Comparison of ENCODE assay signal across 8 cellular contexts in genomic region chr22:50244420-50245213, GRCh38. TPM values are rescaled to one million over a fixed set of nuclear protein-coding genes. Genes with fewer than 3 reads are reported as not detected.
A peak's percentile ranks its signal among the peaks of the same experiment; 100 is the strongest.
DNase-seq lines count a peak whose midpoint lies in the region; ATAC-seq and TF ChIP-seq lines count a peak whose summit lies in the region.

A gene with protein sequence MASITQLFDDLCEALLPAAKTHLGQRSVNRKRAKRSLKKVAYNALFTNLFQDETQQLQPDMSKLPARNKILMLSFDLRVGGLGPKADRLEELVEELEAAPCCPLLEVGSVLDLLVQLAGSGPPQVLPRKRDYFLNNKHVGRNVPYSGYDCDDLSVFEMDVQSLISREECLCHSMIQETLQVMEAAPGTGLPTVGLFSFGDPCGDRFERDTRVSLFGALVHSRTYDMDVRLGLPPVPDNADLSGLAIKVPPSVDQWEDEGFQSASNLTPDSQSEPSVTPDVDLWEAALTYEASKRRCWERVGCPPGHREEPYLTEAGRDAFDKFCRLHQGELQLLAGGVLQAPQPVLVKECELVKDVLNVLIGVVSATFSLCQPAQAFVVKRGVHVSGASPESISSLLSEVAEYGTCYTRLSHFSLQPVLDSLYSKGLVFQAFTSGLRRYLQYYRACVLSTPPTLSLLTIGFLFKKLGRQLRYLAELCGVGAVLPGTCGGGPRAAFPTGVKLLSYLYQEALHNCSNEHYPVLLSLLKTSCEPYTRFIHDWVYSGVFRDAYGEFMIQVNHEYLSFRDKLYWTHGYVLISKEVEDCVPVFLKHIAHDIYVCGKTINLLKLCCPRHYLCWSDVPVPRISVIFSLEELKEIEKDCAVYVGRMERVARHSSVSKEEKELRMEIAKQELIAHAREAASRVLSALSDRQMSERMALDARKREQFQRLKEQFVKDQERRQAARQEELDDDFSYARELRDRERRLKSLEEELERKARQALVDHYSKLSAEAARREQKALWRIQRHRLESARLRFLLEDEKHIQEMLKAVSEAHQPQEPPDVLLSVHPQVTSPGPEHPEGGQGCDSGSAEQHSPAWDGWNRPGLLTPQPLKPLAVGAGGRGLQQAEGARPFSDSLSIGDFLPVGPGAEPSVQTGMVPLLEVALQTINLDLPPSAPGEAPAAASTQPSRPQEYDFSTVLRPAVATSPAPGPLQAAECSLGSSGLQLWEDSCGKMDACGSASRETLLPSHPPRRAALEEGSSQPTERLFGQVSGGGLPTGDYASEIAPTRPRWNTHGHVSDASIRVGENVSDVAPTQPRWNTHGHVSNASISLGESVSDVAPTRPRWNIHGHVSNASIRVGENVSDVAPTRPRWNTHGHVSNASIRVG (N-terminal part only) (minus strand): TSS chr22:50245023. CDS start chr22:50244459, 564 bp downstream.

- intact Hi-C loops in Panc1 (cut with micrococcal nuclease; ENCODE audit: unreplicated experiment), result no loop called here

- H3K36me3 Mint-ChIP-seq in activated T-cell treated with anti-CD3 and anti-CD28 coated beads, Interleukin-2, amount 50 U/mL, for 4 hours (ENCODE audit: insufficient read depth), result peaks cover 6% of the 10 kb centered on the region

- BruUV-seq in Panc1 (replicated peaks; lab: Mats Ljungman, UMichigan), result no TSS peak

- peaks cover 4% of the 10 kb centered on the region; the same call in 1 of the 2 replicates for H3K4me1 ChIP-seq in Panc1 (ENCODE audit: control insufficient read depth, insufficient read depth, low read length)

- no peaks in the 10 kb centered on the region for H3K9me3 Mint-ChIP-seq in activated T-cell treated with anti-CD3 and anti-CD28 coated beads, Interleukin-2, amount 50 U/mL, for 4 hours

- in situ Hi-C loops in Panc1 (cut with HindIII; ENCODE audit: low pct_unique_long_range_greater_than_20kb, low sequenced_read_pairs), result no loop called here

- ATAC-seq in GM21515 (IDR thresholded peaks at IDR 0.05; ENCODE audit: unreplicated experiment) (peak; percentile 64), Panc1 (peak; percentile 87), esophagus mucosa (peak; percentile 88)
- peak; percentile 89 to 90 for ATAC-seq in activated T-cell treated with anti-CD3 and anti-CD28 coated beads, Interleukin-2, amount 50 U/mL, for 4 hours

- no peaks in the 10 kb centered on the region for H3K9me3 ChIP-seq in Panc1 (ENCODE audit: control insufficient read depth, insufficient read depth, low read depth, low read length)

- H3K27ac ChIP-seq in Panc1 (ENCODE audit: low read length), result peak within 1 kb of the TSS; percentile 84

- DNase-seq in D341Med (ENCODE audit: low spot score) (peak; percentile 95), HuH-7.5 (ENCODE audit: low spot score) (peak; percentile 95), Panc1 (ENCODE audit: low read depth, low spot score) (no peak), myocyte (ENCODE audit: low read depth) (peak; percentile 93)
- peak; percentile 89 for DNase-seq in activated T-cell treated with anti-CD3 and anti-CD28 coated beads, Interleukin-2, amount 50 U/mL, for 4 hours
- peak; percentile 82 to 93 for DNase-seq in stimulated activated CD8-positive, alpha-beta memory T cell treated with anti-CD3 and anti-CD28 coated beads, Interleukin-7, amount 100 ng/mL, for 4 hours (ENCODE audit: low read depth in 2 of 2)

- no peaks in the 10 kb centered on the region; the same call in 1 of the 2 replicates for H3K36me3 ChIP-seq in Panc1 (ENCODE audit: control insufficient read depth, insufficient read depth, low read length)

- no peaks in the 10 kb centered on the region for H3K27me3 ChIP-seq in Panc1 (ENCODE audit: control insufficient read depth, insufficient read depth, low read length)

- no peaks in the 10 kb centered on the region for H3K27me3 Mint-ChIP-seq in activated T-cell treated with anti-CD3 and anti-CD28 coated beads, Interleukin-2, amount 50 U/mL, for 4 hours (ENCODE audit: low read depth)

- peaks cover 34% of the 10 kb centered on the region for H3K4me1 Mint-ChIP-seq in activated T-cell treated with anti-CD3 and anti-CD28 coated beads, Interleukin-2, amount 50 U/mL, for 4 hours (ENCODE audit: low read depth)

- peak within 1 kb of the TSS; percentile 78 to 79 for H3K4me3 ChIP-seq in Panc1 (ENCODE audit: low read depth in 2 of 2, low read length in 2 of 2)

- CTCF ChIA-PET in Panc1 (lab: Charles Lee), result interaction anchor here (0.6 kb wide), 1 partner anchor 85 kb away, joined by 14 read pairs; no protein-coding TSS in a partner anchor

- TF ChIP-seq CTCF in Panc1 (IDR thresholded peaks at IDR 0.05), result no peak

- H3K4me3 Mint-ChIP-seq in activated T-cell treated with anti-CD3 and anti-CD28 coated beads, Interleukin-2, amount 50 U/mL, for 4 hours, result peak within 1 kb of the TSS; percentile 100

- POLR2A ChIA-PET in Panc1 (lab: Charles Lee), result interaction anchor here (0.8 kb wide), 1 partner anchor 41 kb away, joined by 5 read pairs; no protein-coding TSS in a partner anchor

RNA-seq across cellular contexts. Expression of the gene that starts here (rescaled TPM):
- 31.3 TPM for total RNA-seq in Panc1 (2021; ENCODE audit: unreplicated experiment)
- polyA plus RNA-seq in Panc1 (2012; ENCODE audit: insufficient read length), result 31.3 TPM
- 10 to 100 TPM; 44.5 to 50.6 (median 48.3) TPM for total RNA-seq in activated T-cell treated with anti-CD3 and anti-CD28 coated beads, Interleukin-2, amount 50 U/mL, for 4 hours
- total RNA-seq in esophagus mucosa, result 14.8 TPM
- total RNA-seq in myocyte, result 33.7 and 35.4 TPM in 2 replicates
- 26.1 TPM for polyA plus RNA-seq in myocyte (2012)
